1 cellular context compared by ENCODE assay signal in genomic region chr20:49942942-49943341, GRCh38.
A peak's percentile ranks its signal among the peaks of the same experiment; 100 is the strongest.
TF ChIP-seq lines count a peak whose summit lies in the region.

No MANE protein-coding gene starts in this region.

TF ChIP-seq in HepG2, 621 proteins besides CTCF, POLR2A, EP300 and RAD21:
- TF ChIP-seq, protein P1, sequence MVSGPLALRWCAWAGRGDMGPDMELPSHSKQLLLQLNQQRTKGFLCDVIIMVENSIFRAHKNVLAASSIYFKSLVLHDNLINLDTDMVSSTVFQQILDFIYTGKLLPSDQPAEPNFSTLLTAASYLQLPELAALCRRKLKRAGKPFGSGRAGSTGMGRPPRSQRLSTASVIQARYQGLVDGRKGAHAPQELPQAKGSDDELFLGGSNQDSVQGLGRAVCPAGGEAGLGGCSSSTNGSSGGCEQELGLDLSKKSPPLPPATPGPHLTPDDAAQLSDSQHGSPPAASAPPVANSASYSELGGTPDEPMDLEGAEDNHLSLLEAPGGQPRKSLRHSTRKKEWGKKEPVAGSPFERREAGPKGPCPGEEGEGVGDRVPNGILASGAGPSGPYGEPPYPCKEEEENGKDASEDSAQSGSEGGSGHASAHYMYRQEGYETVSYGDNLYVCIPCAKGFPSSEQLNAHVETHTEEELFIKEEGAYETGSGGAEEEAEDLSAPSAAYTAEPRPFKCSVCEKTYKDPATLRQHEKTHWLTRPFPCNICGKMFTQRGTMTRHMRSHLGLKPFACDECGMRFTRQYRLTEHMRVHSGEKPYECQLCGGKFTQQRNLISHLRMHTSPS (CRISPR knock-in tag; IDR thresholded peaks at IDR 0.05; ENCODE audit: low read depth) = no peak
- TF ChIP-seq, protein P2, sequence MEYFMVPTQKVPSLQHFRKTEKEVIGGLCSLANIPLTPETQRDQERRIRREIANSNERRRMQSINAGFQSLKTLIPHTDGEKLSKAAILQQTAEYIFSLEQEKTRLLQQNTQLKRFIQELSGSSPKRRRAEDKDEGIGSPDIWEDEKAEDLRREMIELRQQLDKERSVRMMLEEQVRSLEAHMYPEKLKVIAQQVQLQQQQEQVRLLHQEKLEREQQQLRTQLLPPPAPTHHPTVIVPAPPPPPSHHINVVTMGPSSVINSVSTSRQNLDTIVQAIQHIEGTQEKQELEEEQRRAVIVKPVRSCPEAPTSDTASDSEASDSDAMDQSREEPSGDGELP (IDR thresholded peaks at IDR 0.05; ENCODE audit: borderline replicate concordance, low read depth) = no peak
- no peak for TF ChIP-seq NFE2L1 (CRISPR knock-in tag; IDR thresholded peaks at IDR 0.05; ENCODE audit: borderline replicate concordance)
- TF ChIP-seq ZNF574 (CRISPR knock-in tag; IDR thresholded peaks at IDR 0.05) = no peak
- no peak for TF ChIP-seq ZNF547 (CRISPR knock-in tag; IDR thresholded peaks at IDR 0.05)
- no peak for TF ChIP-seq STAT5B (CRISPR knock-in tag; IDR thresholded peaks at IDR 0.05)
- 0 out of 2 replicates have a peak, but pooled peaks have one; percentile 65 for TF ChIP-seq ZKSCAN1 (IDR thresholded peaks at IDR 0.05; ENCODE audit: low read length)
- TF ChIP-seq MBD4 (IDR thresholded peaks at IDR 0.05; ENCODE audit: borderline replicate concordance, low read length) = no peak
